ENCODE assay signal across 26 cellular contexts in the genomic region with DNA sequence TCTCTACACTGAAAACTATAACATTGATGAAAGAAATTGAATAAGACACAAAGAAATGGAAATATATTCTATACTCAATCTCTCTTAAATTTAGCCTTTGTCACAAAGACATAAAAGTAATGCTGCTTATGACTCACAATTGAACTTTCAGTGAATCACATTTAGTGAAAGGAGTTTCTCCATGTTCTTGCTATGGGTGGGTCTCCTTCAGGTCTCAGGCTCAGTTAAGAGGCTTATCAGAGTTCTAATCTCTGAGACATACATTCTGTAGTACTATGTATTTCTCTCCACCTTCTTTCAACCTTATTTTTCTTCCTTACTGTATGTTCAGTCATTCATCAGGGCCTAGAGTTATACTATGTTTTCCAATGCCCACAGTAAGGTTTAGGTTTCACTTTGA.
DNase-seq lines count a peak whose midpoint lies in the region; ATAC-seq, FAIRE-seq and TF ChIP-seq lines count a peak whose summit lies in the region.
"Had no signal": no experiment of that assay in that cellular context is flagged by ENCODE, and none has a peak within 500 bp of the region (broad histone marks: within the 10 kb centered on the region; RNA-seq: fewer than 3 reads in every experiment).

No MANE protein-coding gene starts in this region.

- H3K36me3 Mint-ChIP-seq in activated CD4-positive, alpha-beta T cell treated with anti-CD3 and anti-CD28 coated beads for 36 hours (ENCODE audit: low read depth), result no peaks in the 10 kb centered on the region
- no peaks in the 10 kb centered on the region for H3K36me3 Mint-ChIP-seq in activated CD4-positive, alpha-beta T cell treated with anti-CD3 and anti-CD28 coated beads, Interleukin-2, amount 10 ng/mL, durations not matched to agents 24 days and 14 days (ENCODE audit: low read depth)
- no peaks in the 10 kb centered on the region for H3K36me3 Mint-ChIP-seq in stimulated activated effector memory CD8-positive, alpha-beta T cell treated with anti-CD3 and anti-CD28 coated beads, Interleukin-12 subunit alpha, Interleukin-12 subunit beta, amount 100 ng/mL, for 72 hours
- H3K36me3 Mint-ChIP-seq: CD4-positive, alpha-beta memory T cell had no signal

- H3K27me3 ChIP-seq in bronchial epithelial cell (ENCODE audit: control insufficient read depth, insufficient read depth, low read length) (no peaks in the 10 kb centered on the region), right cardiac atrium (ENCODE audit: control insufficient read depth, insufficient read depth) (no peaks in the 10 kb centered on the region)
- H3K27me3 ChIP-seq: BLaER1 had no signal

- no peaks in the 10 kb centered on the region for H3K36me3 ChIP-seq in bronchial epithelial cell (ENCODE audit: control insufficient read depth, insufficient read depth, low read length)
- H3K36me3 ChIP-seq: BLaER1 had no signal

- TF ChIP-seq CTCF in bronchial epithelial cell (IDR thresholded peaks at IDR 0.05; ENCODE audit: insufficient read depth, low read length, severe bottlenecking), result no peak

- DNase-seq in activated CD4-positive, alpha-beta T cell treated with anti-CD3 and anti-CD28 coated beads for 36 hours, result no peak
- DNase-seq in activated CD4-positive, alpha-beta T cell treated with anti-CD3 and anti-CD28 coated beads, Interleukin-2, amount 10 ng/mL, durations not matched to agents 24 days and 14 days, result no peak
- DNase-seq in stimulated activated naive CD8-positive, alpha-beta T cell treated with anti-CD3 and anti-CD28 coated beads, Interleukin-15, Interleukin-2, amounts not matched to agents 100 U/mL and 50 U/mL, for 24 hours, result no peak
- no peak for DNase-seq in stimulated activated naive CD8-positive, alpha-beta T cell treated with anti-CD3 and anti-CD28 coated beads, Interleukin-15, amount 100 ng/mL, for 72 hours
- peak; percentile 76 for DNase-seq in bronchial epithelial cell (ENCODE audit: low read depth)
- DNase-seq in stimulated activated effector memory CD8-positive, alpha-beta T cell treated with anti-CD3 and anti-CD28 coated beads, Interleukin-12 subunit alpha, Interleukin-12 subunit beta, amount 100 ng/mL, for 72 hours (ENCODE audit: low spot score in 2 of 2), result no peak
- DNase-seq in NCI-H524 (lab: John Stamatoyannopoulos, UW), result no peak
- DNase-seq in right cardiac atrium, result no peak
- DNase-seq: ACHN; Caco-2; CD4-positive, alpha-beta memory T cell; DMS 273 treated with DMSO at 0.1 percent for 48 hours; DMS79 treated with DMSO at 0.1 percent for 48 hours; H7; HFFc6; KG1; NCI-H1092 treated with DMSO at 0.1 percent for 48 hours; NCI-H146; NCI-H2029; NCI-H226; NCI-H526; RPMI8226; SIG-M5 had no signal

- H3K4me3 Mint-ChIP-seq in activated CD4-positive, alpha-beta T cell treated with anti-CD3 and anti-CD28 coated beads for 36 hours, result no peak overlapping the region
- no peak overlapping the region for H3K4me3 Mint-ChIP-seq in activated CD4-positive, alpha-beta T cell treated with anti-CD3 and anti-CD28 coated beads, Interleukin-2, amount 10 ng/mL, durations not matched to agents 24 days and 14 days
- H3K4me3 Mint-ChIP-seq in stimulated activated naive CD8-positive, alpha-beta T cell treated with anti-CD3 and anti-CD28 coated beads, Interleukin-15, amount 100 ng/mL, for 72 hours, result no peak overlapping the region
- H3K4me3 Mint-ChIP-seq in stimulated activated effector memory CD8-positive, alpha-beta T cell treated with anti-CD3 and anti-CD28 coated beads, Interleukin-12 subunit alpha, Interleukin-12 subunit beta, amount 100 ng/mL, for 72 hours, result no peak overlapping the region
- H3K4me3 Mint-ChIP-seq: CD4-positive, alpha-beta memory T cell; HFFc6 had no signal

- no peak overlapping the region for H3K27ac Mint-ChIP-seq in activated CD4-positive, alpha-beta T cell treated with anti-CD3 and anti-CD28 coated beads for 36 hours
- no peak overlapping the region for H3K27ac Mint-ChIP-seq in activated CD4-positive, alpha-beta T cell treated with anti-CD3 and anti-CD28 coated beads, Interleukin-2, amount 10 ng/mL, durations not matched to agents 24 days and 14 days
- H3K27ac Mint-ChIP-seq in stimulated activated naive CD8-positive, alpha-beta T cell treated with anti-CD3 and anti-CD28 coated beads, Interleukin-15, amount 100 ng/mL, for 72 hours, result no peak overlapping the region
- no peak overlapping the region for H3K27ac Mint-ChIP-seq in stimulated activated effector memory CD8-positive, alpha-beta T cell treated with anti-CD3 and anti-CD28 coated beads, Interleukin-12 subunit alpha, Interleukin-12 subunit beta, amount 100 ng/mL, for 72 hours
- H3K27ac Mint-ChIP-seq: CD4-positive, alpha-beta memory T cell; HFFc6 had no signal

- no peaks in the 10 kb centered on the region for H3K4me1 ChIP-seq in right cardiac atrium (ENCODE audit: control insufficient read depth, insufficient read depth, low read length)
- H3K4me1 ChIP-seq: Caco-2 had no signal

- intact Hi-C loops in activated CD4-positive, alpha-beta T cell treated with anti-CD3 and anti-CD28 coated beads for 36 hours (cut with DNase I, micrococcal nuclease), result no loop called here
- intact Hi-C loops in activated CD4-positive, alpha-beta T cell treated with anti-CD3 and anti-CD28 coated beads, Interleukin-2, amount 10 ng/mL, durations not matched to agents 24 days and 14 days (cut with micrococcal nuclease), result no loop called here
- intact Hi-C loops in right cardiac atrium (cut with DNase I), result no loop called here

- peaks cover 4% of the 10 kb centered on the region for H3K27me3 Mint-ChIP-seq in activated CD4-positive, alpha-beta T cell treated with anti-CD3 and anti-CD28 coated beads for 36 hours
- peaks cover 3% of the 10 kb centered on the region for H3K27me3 Mint-ChIP-seq in activated CD4-positive, alpha-beta T cell treated with anti-CD3 and anti-CD28 coated beads, Interleukin-2, amount 10 ng/mL, durations not matched to agents 24 days and 14 days
- no peaks in the 10 kb centered on the region for H3K27me3 Mint-ChIP-seq in stimulated activated naive CD8-positive, alpha-beta T cell treated with anti-CD3 and anti-CD28 coated beads, Interleukin-15, amount 100 ng/mL, for 72 hours

- H3K4me1 Mint-ChIP-seq in activated CD4-positive, alpha-beta T cell treated with anti-CD3 and anti-CD28 coated beads for 36 hours, result peaks cover 5% of the 10 kb centered on the region
- no peaks in the 10 kb centered on the region for H3K4me1 Mint-ChIP-seq in activated CD4-positive, alpha-beta T cell treated with anti-CD3 and anti-CD28 coated beads, Interleukin-2, amount 10 ng/mL, durations not matched to agents 24 days and 14 days
- H3K4me1 Mint-ChIP-seq in stimulated activated naive CD8-positive, alpha-beta T cell treated with anti-CD3 and anti-CD28 coated beads, Interleukin-15, amount 100 ng/mL, for 72 hours, result no peaks in the 10 kb centered on the region
- H3K4me1 Mint-ChIP-seq in stimulated activated effector memory CD8-positive, alpha-beta T cell treated with anti-CD3 and anti-CD28 coated beads, Interleukin-12 subunit alpha, Interleukin-12 subunit beta, amount 100 ng/mL, for 72 hours, result no peaks in the 10 kb centered on the region
- H3K4me1 Mint-ChIP-seq: CD4-positive, alpha-beta memory T cell had no signal

- no peaks in the 10 kb centered on the region for H3K9me3 Mint-ChIP-seq in activated CD4-positive, alpha-beta T cell treated with anti-CD3 and anti-CD28 coated beads for 36 hours (ENCODE audit: low read depth)
- no peaks in the 10 kb centered on the region for H3K9me3 Mint-ChIP-seq in activated CD4-positive, alpha-beta T cell treated with anti-CD3 and anti-CD28 coated beads, Interleukin-2, amount 10 ng/mL, durations not matched to agents 24 days and 14 days
- H3K9me3 Mint-ChIP-seq in stimulated activated naive CD8-positive, alpha-beta T cell treated with anti-CD3 and anti-CD28 coated beads, Interleukin-15, amount 100 ng/mL, for 72 hours, result no peaks in the 10 kb centered on the region
- H3K9me3 Mint-ChIP-seq in stimulated activated effector memory CD8-positive, alpha-beta T cell treated with anti-CD3 and anti-CD28 coated beads, Interleukin-12 subunit alpha, Interleukin-12 subunit beta, amount 100 ng/mL, for 72 hours, result no peaks in the 10 kb centered on the region

- no peaks in the 10 kb centered on the region for H3K9me3 ChIP-seq in right cardiac atrium (ENCODE audit: control insufficient read depth, low read length)
- H3K9me3 ChIP-seq: Caco-2 had no signal

- POLR2A ChIA-PET in activated CD4-positive, alpha-beta T cell treated with anti-CD3 and anti-CD28 coated beads for 36 hours (lab: Charles Lee), result no interaction called here

- ATAC-seq in activated CD4-positive, alpha-beta T cell treated with anti-CD3 and anti-CD28 coated beads for 36 hours, result peak; percentile 74
- ATAC-seq in stimulated activated naive CD8-positive, alpha-beta T cell treated with anti-CD3 and anti-CD28 coated beads, Interleukin-15, Interleukin-2, amounts not matched to agents 100 U/mL and 50 U/mL, for 24 hours, result peak; percentile 40
- no peak for ATAC-seq in stimulated activated naive CD8-positive, alpha-beta T cell treated with anti-CD3 and anti-CD28 coated beads, Interleukin-15, amount 100 ng/mL, for 72 hours
- peak; percentile 28 for ATAC-seq in stimulated activated effector memory CD8-positive, alpha-beta T cell treated with anti-CD3 and anti-CD28 coated beads, Interleukin-12 subunit alpha, Interleukin-12 subunit beta, amount 100 ng/mL, for 72 hours
- no peak for ATAC-seq in right cardiac atrium

- H3K4me3 ChIP-seq in bronchial epithelial cell (ENCODE audit: low read depth, low read length) (no peak overlapping the region), right cardiac atrium (ENCODE audit: low read length) (no peak overlapping the region)
- H3K4me3 ChIP-seq: BLaER1 had no signal

- no peak for FAIRE-seq in bronchial epithelial cell (lab: Jason Lieb, UNC)
- FAIRE-seq: HTR-8/SVneo had no signal

- no peak overlapping the region for H3K27ac ChIP-seq in right cardiac atrium (ENCODE audit: low read length)
- H3K27ac ChIP-seq: 22Rv1, BLaER1 had no signal

- CTCF ChIA-PET in activated CD4-positive, alpha-beta T cell treated with anti-CD3 and anti-CD28 coated beads for 36 hours (lab: Charles Lee), result no interaction called here

Comparison
In these comparisons a context has a peak if more than half of its experiments do, and no peak if none do; other contexts are left out.
1. ATAC-seq: peak in activated CD4-positive, alpha-beta T cell treated with anti-CD3 and anti-CD28 coated beads for 36 hours (single experiment), stimulated activated naive CD8-positive, alpha-beta T cell treated with anti-CD3 and anti-CD28 coated beads, Interleukin-15, Interleukin-2, amounts not matched to agents 100 U/mL and 50 U/mL, for 24 hours (single experiment) and stimulated activated effector memory CD8-positive, alpha-beta T cell treated with anti-CD3 and anti-CD28 coated beads, Interleukin-12 subunit alpha, Interleukin-12 subunit beta, amount 100 ng/mL, for 72 hours (single experiment); none in stimulated activated naive CD8-positive, alpha-beta T cell treated with anti-CD3 and anti-CD28 coated beads, Interleukin-15, amount 100 ng/mL, for 72 hours (single experiment) and right cardiac atrium (0 of 2).